ENCODE assay signal across 25 cellular contexts in genomic region chr1:60906039-60906438, GRCh38.
"Had no signal": no experiment of that assay in that cellular context is flagged by ENCODE, and none has a peak within 500 bp of the region (broad histone marks: within the 10 kb centered on the region; RNA-seq: fewer than 3 reads in every experiment).

No MANE protein-coding gene starts in this region.

- H3K4me3 ChIP-seq: adrenal gland, body of pancreas, cardiac muscle cell, heart right ventricle, suprapubic skin, tibial nerve had no signal

- ATAC-seq: activated CD4-positive, alpha-beta T cell treated with anti-CD3 and anti-CD28 coated beads for 36 hours; activated T-cell treated with anti-CD3 and anti-CD28 coated beads, Interleukin-2, amount 50 U/mL, for 72 hours; body of pancreas; heart right ventricle; left colon; naive thymus-derived CD8-positive, alpha-beta T cell; right cardiac atrium; SK-N-SH treated with all-trans-retinoic acid at 6 μM for 48 hours had no signal

- H3K4me1 ChIP-seq: adrenal gland, body of pancreas had no signal

- H3K27ac ChIP-seq: adrenal gland, body of pancreas, cardiac muscle cell, suprapubic skin, tibial nerve had no signal

- H3K4me1 Mint-ChIP-seq: activated B cell treated with CpG ODN at 0.5 μM for 24 hours; activated CD4-positive, alpha-beta T cell treated with anti-CD3 and anti-CD28 coated beads for 36 hours; activated naive CD8-positive, alpha-beta T cell treated with anti-CD3 and anti-CD28 coated beads for 36 hours; naive thymus-derived CD8-positive, alpha-beta T cell had no signal

- H3K4me3 Mint-ChIP-seq: activated B cell treated with CpG ODN at 0.5 μM for 24 hours; activated CD4-positive, alpha-beta T cell treated with anti-CD3 and anti-CD28 coated beads for 36 hours; activated naive CD8-positive, alpha-beta T cell treated with anti-CD3 and anti-CD28 coated beads for 36 hours; activated T-cell treated with anti-CD3 and anti-CD28 coated beads, Interleukin-2, amount 50 U/mL, for 72 hours; naive thymus-derived CD8-positive, alpha-beta T cell had no signal

- DNase-seq: activated B cell treated with CpG ODN at 0.5 μM for 24 hours; activated CD4-positive, alpha-beta T cell treated with anti-CD3 and anti-CD28 coated beads for 36 hours; activated CD4-positive, alpha-beta T cell treated with anti-CD3 and anti-CD28 coated beads, Interleukin-2, amount 50 U/mL, for 4 hours; activated naive CD4-positive, alpha-beta T cell treated with Interleukin-2 at 50 U/mL for 16 hours; activated naive CD8-positive, alpha-beta T cell treated with anti-CD3 and anti-CD28 coated beads for 36 hours; activated T-cell treated with anti-CD3 and anti-CD28 coated beads for 4 hours; activated T-cell treated with anti-CD3 and anti-CD28 coated beads, Interleukin-2, amount 50 U/mL, for 72 hours; adrenal gland; aorta; body of pancreas; cerebellar nuclear complex; cortex of kidney; heart right ventricle; left colon; naive thymus-derived CD8-positive, alpha-beta T cell; posterior cingulate gyrus; right cardiac atrium; stimulated activated CD4-positive, alpha-beta T cell treated with anti-CD3 and anti-CD28 coated beads, Interleukin-15, amount 100 ng/mL, for 24 hours; stimulated activated CD4-positive, alpha-beta T cell treated with anti-CD3 and anti-CD28 coated beads, Interleukin-2, amount 100 ng/mL, for 24 hours; stimulated activated naive CD4-positive, alpha-beta T cell; T-helper 2 cell had no signal

- H3K27me3 ChIP-seq: adrenal gland, body of pancreas, cardiac muscle cell, heart right ventricle, suprapubic skin, tibial nerve had no signal

- H3K9me3 ChIP-seq: adrenal gland, body of pancreas, heart right ventricle, suprapubic skin, tibial nerve had no signal

- H3K9me3 Mint-ChIP-seq: activated B cell treated with CpG ODN at 0.5 μM for 24 hours; activated naive CD8-positive, alpha-beta T cell treated with anti-CD3 and anti-CD28 coated beads for 36 hours; activated T-cell treated with anti-CD3 and anti-CD28 coated beads, Interleukin-2, amount 50 U/mL, for 72 hours; naive thymus-derived CD8-positive, alpha-beta T cell had no signal

- H3K27ac Mint-ChIP-seq: activated B cell treated with CpG ODN at 0.5 μM for 24 hours; activated CD4-positive, alpha-beta T cell treated with anti-CD3 and anti-CD28 coated beads for 36 hours; activated naive CD8-positive, alpha-beta T cell treated with anti-CD3 and anti-CD28 coated beads for 36 hours; activated T-cell treated with anti-CD3 and anti-CD28 coated beads, Interleukin-2, amount 50 U/mL, for 72 hours; naive thymus-derived CD8-positive, alpha-beta T cell had no signal

- H3K36me3 ChIP-seq: adrenal gland, cardiac muscle cell, heart right ventricle, suprapubic skin, tibial nerve had no signal

- H3K36me3 Mint-ChIP-seq: activated naive CD8-positive, alpha-beta T cell treated with anti-CD3 and anti-CD28 coated beads for 36 hours; naive thymus-derived CD8-positive, alpha-beta T cell had no signal

- H3K27me3 Mint-ChIP-seq: activated B cell treated with CpG ODN at 0.5 μM for 24 hours; activated naive CD8-positive, alpha-beta T cell treated with anti-CD3 and anti-CD28 coated beads for 36 hours had no signal
